1 cellular context compared by ENCODE assay signal in the genomic region with DNA sequence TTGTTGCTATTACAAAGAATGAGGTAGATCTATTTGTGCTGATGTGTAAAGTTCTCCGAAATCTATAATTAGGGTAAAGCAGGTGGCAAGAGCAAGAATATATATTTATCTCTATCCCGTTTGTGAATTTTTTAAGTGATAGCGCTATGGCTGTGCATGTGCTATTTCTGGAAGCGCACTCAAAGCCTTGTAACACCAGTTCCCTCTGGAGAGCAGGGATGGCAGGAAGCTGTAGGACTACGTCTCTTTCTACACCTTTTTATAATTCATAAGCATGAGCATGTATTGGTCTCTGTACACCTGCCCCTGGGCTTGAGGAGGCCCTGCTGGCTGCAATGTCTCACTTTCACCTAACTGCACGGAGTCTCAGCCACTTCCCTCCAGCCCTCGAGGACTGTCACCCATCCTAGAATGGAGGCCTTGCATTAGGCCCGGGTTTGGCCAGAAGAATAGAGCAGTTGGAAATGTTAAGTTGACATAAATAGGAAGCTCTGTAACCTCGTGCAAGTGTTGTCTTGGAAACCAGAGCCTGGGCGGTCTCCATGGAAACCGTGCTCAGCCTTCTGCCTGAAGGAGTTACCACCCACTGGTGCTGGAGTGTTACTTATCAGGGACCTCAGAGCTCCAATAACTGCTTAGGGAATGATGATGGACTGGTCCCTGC.
TF ChIP-seq lines count a peak whose summit lies in the region.

No MANE protein-coding gene starts in this region.

TF ChIP-seq in K562, 482 proteins besides CTCF, POLR2A, EP300 and RAD21:
- TF ChIP-seq ESRRA (IDR thresholded peaks at IDR 0.05; ENCODE audit: borderline replicate concordance, low read depth) (no peak), CSDE1 (IDR thresholded peaks at IDR 0.05) (peak in 1 of 2 experiments; percentile 20; a peak in 1 of 4 replicates), MYNN (IDR thresholded peaks at IDR 0.05) (peak; percentile 96), MYNN (CRISPR knock-in tag; IDR thresholded peaks at IDR 0.05) (no peak), RFX1 (IDR thresholded peaks at IDR 0.05) (peak; percentile 90)
